ENCODE assay signal across 37 cellular contexts in the genomic region with DNA sequence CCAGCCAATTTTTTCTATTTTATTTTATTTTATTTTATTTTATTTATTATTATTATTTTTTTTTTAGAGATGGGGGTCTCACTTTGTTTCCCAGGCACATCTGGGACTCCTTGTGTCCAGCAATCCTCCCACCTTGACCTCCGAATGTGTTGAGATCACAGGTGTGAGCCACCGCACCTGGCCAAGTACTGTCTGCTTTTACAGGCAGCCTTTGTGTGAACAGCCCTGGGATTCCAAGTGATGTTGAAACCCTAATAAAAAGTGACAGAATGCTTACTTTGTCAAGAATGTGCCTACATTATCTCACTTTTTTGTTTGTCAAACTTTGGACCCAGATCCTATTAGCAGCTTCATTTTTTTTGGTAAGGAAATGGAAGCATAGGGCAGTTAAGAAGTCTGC.
"Had no signal": no experiment of that assay in that cellular context is flagged by ENCODE, and none has a peak within 500 bp of the region (broad histone marks: within the 10 kb centered on the region; RNA-seq: fewer than 3 reads in every experiment).

No MANE protein-coding gene starts in this region.

- H3K27ac ChIP-seq: adrenal gland, body of pancreas, brain microvascular endothelial cell, breast epithelium, VCaP had no signal

- FAIRE-seq: astrocyte, TTC549 had no signal

- H3K4me3 Mint-ChIP-seq: activated B cell treated with CpG ODN at 0.5 μM for 24 hours; activated CD4-positive, alpha-beta memory T cell treated with anti-CD3 and anti-CD28 coated beads for 36 hours; activated CD4-positive, alpha-beta T cell treated with anti-CD3 and anti-CD28 coated beads, Interleukin-2, amount 10 ng/mL, durations not matched to agents 24 days and 14 days; activated CD8-positive, alpha-beta T cell treated with anti-CD3 and anti-CD28 coated beads for 36 hours; activated naive CD4-positive, alpha-beta T cell treated with anti-CD3 and anti-CD28 coated beads for 36 hours; activated naive CD8-positive, alpha-beta T cell treated with anti-CD3 and anti-CD28 coated beads for 36 hours; activated T-cell treated with anti-CD3 and anti-CD28 coated beads, Interleukin-2, amount 50 U/mL, for 4 hours; activated T-cell treated with anti-CD3 and anti-CD28 coated beads, Interleukin-2, amount 50 U/mL, for 72 hours; activated T-helper 1 cell treated with anti-CD3 and anti-CD28 coated beads, Interleukin-12 subunit alpha, Interleukin-12 subunit beta, Interleukin-2, Interleukin-4 antibody, amounts not matched to agents 30 ng/mL and 10 ng/mL and 1 ng/mL, durations not matched to agents 14 hours and 24 hours and 36 hours; T-helper 1 cell treated with Interleukin-12 subunit alpha and Interleukin-12 subunit beta and Interleukin-4 antibody, amounts not matched to agents 30 μg/mL and 1 μg/mL, for 36 hours; T-helper 2 cell treated with Interferon-gamma antibody and Interleukin-4, amounts not matched to agents 5 μg/mL and 100 μg/mL, for 36 hours had no signal

- H3K9me3 ChIP-seq: adrenal gland, body of pancreas, breast epithelium had no signal

- H3K27me3 ChIP-seq: adrenal gland, body of pancreas, brain microvascular endothelial cell, breast epithelium had no signal

- H3K4me1 ChIP-seq: adrenal gland, body of pancreas, breast epithelium had no signal

- DNase-seq: activated B cell treated with CpG ODN at 0.5 μM for 24 hours; activated CD4-positive, alpha-beta memory T cell treated with anti-CD3 and anti-CD28 coated beads for 36 hours; activated CD4-positive, alpha-beta T cell treated with anti-CD3 and anti-CD28 coated beads for 4 hours; activated CD4-positive, alpha-beta T cell treated with anti-CD3 and anti-CD28 coated beads, Interleukin-2, amount 10 ng/mL, durations not matched to agents 24 days and 14 days; activated CD4-positive, alpha-beta T cell treated with anti-CD3 and anti-CD28 coated beads, Interleukin-2, amount 50 U/mL, for 1 hour; activated CD4-positive, alpha-beta T cell treated with anti-CD3 and anti-CD28 coated beads, Interleukin-2, amount 50 U/mL, for 4 hours; activated CD4-positive, CD25-positive, alpha-beta regulatory T cell treated with anti-CD3 and anti-CD28 coated beads, Interleukin-2, amount 50 U/mL, for 72 hours; activated CD8-positive, alpha-beta memory T cell treated with anti-CD3 and anti-CD28 coated beads, Interleukin-2, amount 50 U/mL, for 4 hours; activated CD8-positive, alpha-beta T cell treated with anti-CD3 and anti-CD28 coated beads for 36 hours; activated effector memory CD4-positive, alpha-beta T cell treated with anti-CD3 and anti-CD28 coated beads, Interleukin-2, amount 50 U/mL, for 16 hours; activated gamma-delta T cell treated with Interleukin-2 at 50 U/mL for 16 hours; activated naive CD4-positive, alpha-beta T cell; activated naive CD4-positive, alpha-beta T cell treated with anti-CD3 and anti-CD28 coated beads for 36 hours; activated naive CD4-positive, alpha-beta T cell treated with anti-CD3 and anti-CD28 coated beads, Interleukin-2, amount 50 U/mL, for 16 hours; activated naive CD8-positive, alpha-beta T cell treated with anti-CD3 and anti-CD28 coated beads for 36 hours; activated T-cell treated with anti-CD3 and anti-CD28 coated beads for 4 hours; activated T-cell treated with anti-CD3 and anti-CD28 coated beads, Interleukin-2, amount 50 U/mL, for 1 hour; activated T-cell treated with anti-CD3 and anti-CD28 coated beads, Interleukin-2, amount 50 U/mL, for 4 hours; activated T-cell treated with anti-CD3 and anti-CD28 coated beads, Interleukin-2, amount 50 U/mL, for 72 hours; adrenal gland; amniotic stem cell; aorta; body of pancreas; brain microvascular endothelial cell; central memory CD4-positive, alpha-beta T cell; T-helper 1 cell; T-helper 2 cell; T-helper 9 cell had no signal

- H3K27me3 Mint-ChIP-seq: activated CD4-positive, alpha-beta memory T cell treated with anti-CD3 and anti-CD28 coated beads for 36 hours; activated CD4-positive, alpha-beta T cell treated with anti-CD3 and anti-CD28 coated beads, Interleukin-2, amount 10 ng/mL, durations not matched to agents 24 days and 14 days; activated naive CD8-positive, alpha-beta T cell treated with anti-CD3 and anti-CD28 coated beads for 36 hours had no signal

- H3K4me3 ChIP-seq: adrenal gland, body of pancreas, breast epithelium had no signal

- ATAC-seq: activated CD8-positive, alpha-beta T cell treated with anti-CD3 and anti-CD28 coated beads for 36 hours; activated T-cell treated with anti-CD3 and anti-CD28 coated beads, Interleukin-2, amount 50 U/mL, for 4 hours; activated T-cell treated with anti-CD3 and anti-CD28 coated beads, Interleukin-2, amount 50 U/mL, for 72 hours; body of pancreas had no signal

- H3K36me3 ChIP-seq: adrenal gland, brain microvascular endothelial cell, breast epithelium had no signal

- H3K27ac Mint-ChIP-seq: activated B cell treated with CpG ODN at 0.5 μM for 24 hours; activated CD4-positive, alpha-beta memory T cell treated with anti-CD3 and anti-CD28 coated beads for 36 hours; activated CD4-positive, alpha-beta T cell treated with anti-CD3 and anti-CD28 coated beads, Interleukin-2, amount 10 ng/mL, durations not matched to agents 24 days and 14 days; activated CD8-positive, alpha-beta T cell treated with anti-CD3 and anti-CD28 coated beads for 36 hours; activated naive CD4-positive, alpha-beta T cell treated with anti-CD3 and anti-CD28 coated beads for 36 hours; activated naive CD4-positive, alpha-beta T cell treated with anti-CD3 and anti-CD28 coated beads, Interleukin-2, amount 50 U/mL, for 72 hours; activated naive CD8-positive, alpha-beta T cell treated with anti-CD3 and anti-CD28 coated beads for 36 hours; activated T-cell treated with anti-CD3 and anti-CD28 coated beads, Interleukin-2, amount 50 U/mL, for 72 hours; activated T-helper 1 cell treated with anti-CD3 and anti-CD28 coated beads, Interleukin-12 subunit alpha, Interleukin-12 subunit beta, Interleukin-2, Interleukin-4 antibody, amounts not matched to agents 30 ng/mL and 10 ng/mL and 1 ng/mL, durations not matched to agents 14 hours and 24 hours and 36 hours; activated T-helper 17 cell treated with anti-CD3 and anti-CD28 coated beads, Interleukin-2, amount 50 U/mL, for 72 hours; T-helper 1 cell treated with Interleukin-12 subunit alpha and Interleukin-12 subunit beta and Interleukin-4 antibody, amounts not matched to agents 30 μg/mL and 1 μg/mL, for 36 hours; T-helper 2 cell treated with Interferon-gamma antibody and Interleukin-4, amounts not matched to agents 5 μg/mL and 100 μg/mL, for 36 hours had no signal

- H3K36me3 Mint-ChIP-seq: activated CD4-positive, alpha-beta memory T cell treated with anti-CD3 and anti-CD28 coated beads for 36 hours; activated naive CD4-positive, alpha-beta T cell treated with anti-CD3 and anti-CD28 coated beads, Interleukin-2, amount 50 U/mL, for 72 hours; activated naive CD8-positive, alpha-beta T cell treated with anti-CD3 and anti-CD28 coated beads for 36 hours had no signal

- H3K9me3 Mint-ChIP-seq: activated B cell treated with CpG ODN at 0.5 μM for 24 hours; activated CD4-positive, alpha-beta memory T cell treated with anti-CD3 and anti-CD28 coated beads for 36 hours; activated CD4-positive, alpha-beta T cell treated with anti-CD3 and anti-CD28 coated beads, Interleukin-2, amount 10 ng/mL, durations not matched to agents 24 days and 14 days; activated CD8-positive, alpha-beta T cell treated with anti-CD3 and anti-CD28 coated beads for 36 hours; activated naive CD4-positive, alpha-beta T cell treated with anti-CD3 and anti-CD28 coated beads for 36 hours; activated naive CD4-positive, alpha-beta T cell treated with anti-CD3 and anti-CD28 coated beads, Interleukin-2, amount 50 U/mL, for 72 hours; activated naive CD8-positive, alpha-beta T cell treated with anti-CD3 and anti-CD28 coated beads for 36 hours; activated T-cell treated with anti-CD3 and anti-CD28 coated beads, Interleukin-2, amount 50 U/mL, for 4 hours; activated T-cell treated with anti-CD3 and anti-CD28 coated beads, Interleukin-2, amount 50 U/mL, for 72 hours; activated T-helper 1 cell treated with anti-CD3 and anti-CD28 coated beads, Interleukin-12 subunit alpha, Interleukin-12 subunit beta, Interleukin-2, Interleukin-4 antibody, amounts not matched to agents 30 ng/mL and 10 ng/mL and 1 ng/mL, durations not matched to agents 14 hours and 24 hours and 36 hours; activated T-helper 17 cell treated with anti-CD3 and anti-CD28 coated beads, Interleukin-2, amount 50 U/mL, for 72 hours; T-helper 1 cell treated with Interleukin-12 subunit alpha and Interleukin-12 subunit beta and Interleukin-4 antibody, amounts not matched to agents 30 μg/mL and 1 μg/mL, for 36 hours; T-helper 2 cell treated with Interferon-gamma antibody and Interleukin-4, amounts not matched to agents 5 μg/mL and 100 μg/mL, for 36 hours had no signal
